ENCODE assay signal across 10 cellular contexts in genomic region chr13:112095354-112095753, GRCh38. TPM values are rescaled to one million over a fixed set of nuclear protein-coding genes. Genes with fewer than 3 reads are reported as not detected.
"Had no signal": no experiment of that assay in that cellular context is flagged by ENCODE, and none has a peak within 500 bp of the region (broad histone marks: within the 10 kb centered on the region; RNA-seq: fewer than 3 reads in every experiment).

No MANE protein-coding gene starts in this region.

- H3K27ac ChIP-seq: GM23248, HL-60 had no signal

- H3K27ac Mint-ChIP-seq: HFFc6, IgD-negative memory B cell had no signal

- H2AFZ ChIP-seq: GM23248 had no signal

- H3K36me3 ChIP-seq: HAP-1 had no signal

- H3K36me3 Mint-ChIP-seq: IgD-negative memory B cell had no signal

- DNase-seq: GM23248, GOT3, H7, HFFc6 had no signal

- H3K9ac ChIP-seq: GM23248 had no signal

- H3K4me1 Mint-ChIP-seq: IgD-negative memory B cell had no signal

- H3K4me3 ChIP-seq: GM23248, HAP-1 had no signal

- H3K4me3 Mint-ChIP-seq: HFFc6, IgD-negative memory B cell had no signal

- H3K9me3 ChIP-seq: HAP-1 had no signal

- H3K4me1 ChIP-seq: HAP-1 had no signal

RNA-seq across cellular contexts. Expression of gene SOX1, which starts 28.4 kb away (rescaled TPM):
- total RNA-seq: GM23248, H4, H7, HepG2, HFFc6, HT1080 had no signal
- polyA plus RNA-seq: GM23248, HepG2, IgD-negative memory B cell had no signal
